ENCODE assay signal across 8 cellular contexts in the genomic region with DNA sequence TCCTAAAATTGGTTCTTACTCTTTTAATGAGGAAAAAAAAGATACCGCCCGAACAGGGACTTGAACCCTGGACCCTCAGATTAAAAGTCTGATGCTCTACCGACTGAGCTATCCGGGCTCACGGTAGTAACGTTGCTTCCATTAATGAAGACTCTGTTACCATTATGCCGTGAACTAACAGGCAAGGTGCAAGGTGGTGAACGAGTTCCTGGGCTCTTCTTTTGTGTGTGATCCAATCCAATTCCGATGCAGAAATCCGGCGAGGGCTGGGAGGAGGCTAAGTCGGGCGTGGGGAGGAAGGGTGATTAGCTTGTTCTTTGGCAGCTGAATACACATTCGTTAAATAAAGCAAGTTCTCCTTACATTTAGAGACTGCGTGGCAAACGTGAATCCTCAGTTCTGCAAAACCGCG.
DNase-seq lines count a peak whose midpoint lies in the region; ATAC-seq and TF ChIP-seq lines count a peak whose summit lies in the region.

No MANE protein-coding gene starts in this region.

- peak; percentile 37 for ATAC-seq in HG02981 (IDR thresholded peaks at IDR 0.05; ENCODE audit: unreplicated experiment)
- no peak for ATAC-seq in GM18519 (IDR thresholded peaks at IDR 0.05; ENCODE audit: low FRiP score, unreplicated experiment)

- peak overlapping the region; percentile 92 for H3K4me3 ChIP-seq in choroid plexus epithelial cell (ENCODE audit: low read depth, low read length)

- in situ Hi-C loops in GM13977 (cut with MboI; ENCODE audit: low pct_unique_long_range_greater_than_20kb, low sequenced_read_pairs, unreplicated experiment) = no loop called here

- DNase-seq in GM13977 (ENCODE audit: low spot score) (peak; percentile 69), NCI-H2171 treated with DMSO at 0.1 percent for 48 hours (lab: John Stamatoyannopoulos, UW) (peak; percentile 77), choroid plexus epithelial cell (ENCODE audit: low read depth) (peak; percentile 84), left kidney (ENCODE audit: low read depth, low spot score) (peak; percentile 86)
- DNase-seq in activated CD4-positive, CD25-positive, alpha-beta regulatory T cell treated with anti-CD3 and anti-CD28 coated beads, Interleukin-2, amount 50 U/mL, for 16 hours (ENCODE audit: low read depth, low spot score) = peak; percentile 64
- DNase-seq in stimulated activated CD4-positive, alpha-beta T cell treated with anti-CD3 and anti-CD28 coated beads, Interleukin-2, amount 100 ng/mL, for 4 hours (ENCODE audit: low read depth) = peak; percentile 61

- no peak for TF ChIP-seq CTCF in GM13977 (IDR thresholded peaks at IDR 0.05; ENCODE audit: extremely low read depth, insufficient read depth, missing control alignments)
- no peak for TF ChIP-seq CTCF in choroid plexus epithelial cell (conservative IDR thresholded peaks at IDR 0.05; ENCODE audit: low read depth, low read length)
